Comparison of ENCODE assay signal across 20 cellular contexts in the genomic region with DNA sequence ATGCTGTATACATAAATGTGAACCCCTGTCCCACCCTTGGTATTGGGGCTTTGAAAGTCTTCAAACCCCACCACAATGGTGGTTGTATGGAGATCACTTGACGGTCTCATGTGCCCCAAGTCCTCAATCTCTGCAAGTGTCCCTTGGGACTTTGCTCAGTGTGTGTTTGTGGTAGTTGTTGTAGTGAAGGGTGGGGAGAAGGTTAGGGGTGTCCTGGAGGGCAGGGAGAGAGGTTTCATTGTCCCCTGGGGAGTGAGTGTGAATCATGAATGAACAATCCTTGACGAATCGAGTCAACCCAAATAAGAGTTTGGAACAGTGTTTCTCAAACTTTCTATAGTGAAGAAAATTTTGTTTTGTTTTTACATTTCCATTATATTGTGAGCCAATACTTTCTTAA. TPM values are rescaled to one million over a fixed set of nuclear protein-coding genes. Genes with fewer than 3 reads are reported as not detected.
"Had no signal": no experiment of that assay in that cellular context is flagged by ENCODE, and none has a peak within 500 bp of the region (broad histone marks: within the 10 kb centered on the region; RNA-seq: fewer than 3 reads in every experiment).

No MANE protein-coding gene starts in this region.

- H3K27ac Mint-ChIP-seq: activated CD4-positive, alpha-beta memory T cell treated with anti-CD3 and anti-CD28 coated beads, Interleukin-2, amount 10 ng/mL, durations not matched to agents 7 days and 5 days; activated naive CD8-positive, alpha-beta T cell; naive thymus-derived CD4-positive, alpha-beta T cell; T-helper 1 cell treated with Interleukin-12 subunit alpha and Interleukin-12 subunit beta and Interleukin-4 antibody, amounts not matched to agents 30 μg/mL and 1 μg/mL, for 36 hours; type B pancreatic cell; WTC11 had no signal

- H3K27me3 ChIP-seq: left lung, neutrophil had no signal

- H3K4me1 ChIP-seq: left lung, parathyroid adenoma had no signal

- H3K27ac ChIP-seq: left lung, neutrophil, parathyroid adenoma had no signal

- DNase-seq: activated CD4-positive, alpha-beta memory T cell treated with anti-CD3 and anti-CD28 coated beads, Interleukin-2, amount 10 ng/mL, durations not matched to agents 7 days and 5 days; activated CD4-positive, alpha-beta T cell treated with anti-CD3 and anti-CD28 coated beads for 4 hours; activated gamma-delta T cell; activated T-cell treated with anti-CD3 and anti-CD28 coated beads, Interleukin-2, amount 50 U/mL, for 48 hours; amygdala; effector CD8-positive, alpha-beta T cell; left lung; mammary epithelial cell; mucosa of descending colon; naive thymus-derived CD4-positive, alpha-beta T cell; retina; small intestine; stimulated activated naive CD8-positive, alpha-beta T cell treated with anti-CD3 and anti-CD28 coated beads, Interleukin-15, amount 100 ng/mL, for 72 hours had no signal

- H3K4me1 Mint-ChIP-seq: activated CD4-positive, alpha-beta memory T cell treated with anti-CD3 and anti-CD28 coated beads, Interleukin-2, amount 10 ng/mL, durations not matched to agents 7 days and 5 days; naive thymus-derived CD4-positive, alpha-beta T cell; stimulated activated naive CD8-positive, alpha-beta T cell treated with anti-CD3 and anti-CD28 coated beads, Interleukin-15, amount 100 ng/mL, for 72 hours had no signal

- H3K4me3 Mint-ChIP-seq: activated CD4-positive, alpha-beta memory T cell treated with anti-CD3 and anti-CD28 coated beads, Interleukin-2, amount 10 ng/mL, durations not matched to agents 7 days and 5 days; activated naive CD8-positive, alpha-beta T cell; naive thymus-derived CD4-positive, alpha-beta T cell; stimulated activated naive CD8-positive, alpha-beta T cell treated with anti-CD3 and anti-CD28 coated beads, Interleukin-15, amount 100 ng/mL, for 72 hours; T-helper 1 cell treated with Interleukin-12 subunit alpha and Interleukin-12 subunit beta and Interleukin-4 antibody, amounts not matched to agents 30 μg/mL and 1 μg/mL, for 36 hours; type B pancreatic cell; WTC11 had no signal

- H3K9me3 ChIP-seq: left lung, mucosa of descending colon, neutrophil had no signal

- ATAC-seq: left lung; mucosa of descending colon; naive thymus-derived CD4-positive, alpha-beta T cell; stimulated activated naive CD8-positive, alpha-beta T cell treated with anti-CD3 and anti-CD28 coated beads, Interleukin-15, amount 100 ng/mL, for 72 hours; WTC11 had no signal

- H3K36me3 ChIP-seq: left lung, neutrophil had no signal

- H3K4me3 ChIP-seq: left lung, mucosa of descending colon had no signal

- H2AFZ ChIP-seq: parathyroid adenoma had no signal

- FAIRE-seq: islet of Langerhans, small intestine had no signal

- H3K9ac ChIP-seq: parathyroid adenoma had no signal

- H3K36me3 Mint-ChIP-seq: activated naive CD8-positive, alpha-beta T cell; naive thymus-derived CD4-positive, alpha-beta T cell; type B pancreatic cell; WTC11 had no signal

- H3K79me2 ChIP-seq: parathyroid adenoma had no signal

- H3K9me3 Mint-ChIP-seq: activated CD4-positive, alpha-beta memory T cell treated with anti-CD3 and anti-CD28 coated beads, Interleukin-2, amount 10 ng/mL, durations not matched to agents 7 days and 5 days; stimulated activated naive CD8-positive, alpha-beta T cell treated with anti-CD3 and anti-CD28 coated beads, Interleukin-15, amount 100 ng/mL, for 72 hours; T-helper 1 cell treated with Interleukin-12 subunit alpha and Interleukin-12 subunit beta and Interleukin-4 antibody, amounts not matched to agents 30 μg/mL and 1 μg/mL, for 36 hours; type B pancreatic cell had no signal

RNA-seq across cellular contexts. Expression of a gene that starts 28.1 kb away (rescaled TPM):
- total RNA-seq: mammary epithelial cell had no signal
- polyA plus RNA-seq: mammary epithelial cell; naive thymus-derived CD4-positive, alpha-beta T cell had no signal
